16 cellular contexts compared by ENCODE assay signal in the genomic region with DNA sequence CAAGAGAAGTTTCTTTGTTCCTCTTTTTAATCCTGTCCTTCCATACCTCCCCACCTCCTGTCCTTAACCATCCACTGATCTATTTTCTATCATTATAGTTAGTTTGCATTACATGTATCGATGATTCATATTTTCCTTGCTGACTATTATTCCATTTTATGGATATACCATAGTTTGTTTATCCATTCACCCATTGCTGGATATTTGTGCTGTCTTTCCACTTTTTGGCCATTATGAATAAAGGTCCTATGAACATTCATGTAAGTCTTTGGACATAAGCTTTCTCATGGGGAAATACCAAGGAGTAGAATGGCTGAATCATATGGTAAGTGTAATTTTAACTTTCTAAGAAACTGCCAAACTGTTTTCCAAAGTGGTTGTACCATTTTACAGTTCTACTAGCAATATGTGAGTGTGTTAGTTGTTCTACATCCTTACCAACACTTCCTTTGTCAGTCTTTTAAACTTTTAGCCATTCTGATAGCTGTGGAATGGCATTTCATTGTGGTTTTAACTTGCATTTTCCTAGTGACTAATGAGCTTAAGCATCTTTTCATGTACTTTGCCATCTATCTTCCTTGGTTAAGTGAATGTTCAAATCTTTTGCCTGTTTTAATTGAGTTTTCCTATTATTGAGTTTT. TPM values are rescaled to one million over a fixed set of nuclear protein-coding genes. Genes with fewer than 3 reads are reported as not detected.
DNase-seq lines count a peak whose midpoint lies in the region; ATAC-seq and TF ChIP-seq lines count a peak whose summit lies in the region.
"Had no signal": no experiment of that assay in that cellular context is flagged by ENCODE, and none has a peak within 500 bp of the region (broad histone marks: within the 10 kb centered on the region; RNA-seq: fewer than 3 reads in every experiment).

No MANE protein-coding gene starts in this region.

- no peak for ATAC-seq in GM21367 (IDR thresholded peaks at IDR 0.05; ENCODE audit: unreplicated experiment)
- ATAC-seq in HG02610 (IDR thresholded peaks at IDR 0.05; ENCODE audit: unreplicated experiment): no peak
- ATAC-seq: GM23338, heart left ventricle had no signal

- peaks cover 9% of the 10 kb centered on the region for H3K36me3 Mint-ChIP-seq in activated naive CD4-positive, alpha-beta T cell treated with anti-CD3 and anti-CD28 coated beads, Interleukin-2, amount 50 U/mL, for 24 hours
- H3K36me3 Mint-ChIP-seq in stimulated activated naive CD8-positive, alpha-beta T cell treated with anti-CD3 and anti-CD28 coated beads, Interleukin-15, Interleukin-2, amounts not matched to agents 100 ng/mL and 50 ng/mL, for 24 hours (ENCODE audit: low read depth): peaks cover 16% of the 10 kb centered on the region

- no peaks in the 10 kb centered on the region for H3K36me3 ChIP-seq in transverse colon
- H3K36me3 ChIP-seq: breast epithelium, heart left ventricle had no signal

- no peak for TF ChIP-seq EP300 in transverse colon (IDR thresholded peaks at IDR 0.05; ENCODE audit: low read depth)

- 96 to 100% methylated on average over 1 of the region's 1 CpG for WGBS in transverse colon (ENCODE audit: low coverage in 1 of 2), 2 donors

- H3K4me3 Mint-ChIP-seq in activated naive CD4-positive, alpha-beta T cell treated with anti-CD3 and anti-CD28 coated beads, Interleukin-2, amount 50 U/mL, for 24 hours: no peak overlapping the region
- H3K4me3 Mint-ChIP-seq in stimulated activated naive CD8-positive, alpha-beta T cell treated with anti-CD3 and anti-CD28 coated beads, Interleukin-15, Interleukin-2, amounts not matched to agents 100 ng/mL and 50 ng/mL, for 24 hours: no peak overlapping the region
- H3K4me3 Mint-ChIP-seq: GM23338 had no signal

- H3K27ac Mint-ChIP-seq in activated naive CD4-positive, alpha-beta T cell treated with anti-CD3 and anti-CD28 coated beads, Interleukin-2, amount 50 U/mL, for 24 hours: peak overlapping the region; percentile 30
- H3K27ac Mint-ChIP-seq in stimulated activated naive CD8-positive, alpha-beta T cell treated with anti-CD3 and anti-CD28 coated beads, Interleukin-15, Interleukin-2, amounts not matched to agents 100 ng/mL and 50 ng/mL, for 24 hours: peak overlapping the region; percentile 16
- H3K27ac Mint-ChIP-seq: GM23338 had no signal

- no peaks in the 10 kb centered on the region for H3K9me3 ChIP-seq in transverse colon

- no peak for TF ChIP-seq CTCF in fibroblast of villous mesenchyme (IDR thresholded peaks at IDR 0.05; ENCODE audit: insufficient read depth, low read depth, low read length)
- TF ChIP-seq CTCF in transverse colon (IDR thresholded peaks at IDR 0.05): no peak

- no peaks in the 10 kb centered on the region for H3K27me3 ChIP-seq in transverse colon
- H3K27me3 ChIP-seq: breast epithelium, heart left ventricle had no signal

- peaks cover 18% of the 10 kb centered on the region for H3K4me1 Mint-ChIP-seq in activated naive CD4-positive, alpha-beta T cell treated with anti-CD3 and anti-CD28 coated beads, Interleukin-2, amount 50 U/mL, for 24 hours
- H3K4me1 Mint-ChIP-seq in stimulated activated naive CD8-positive, alpha-beta T cell treated with anti-CD3 and anti-CD28 coated beads, Interleukin-15, Interleukin-2, amounts not matched to agents 100 ng/mL and 50 ng/mL, for 24 hours (ENCODE audit: low read depth): peaks cover 18% of the 10 kb centered on the region

- H3K9me3 Mint-ChIP-seq in activated naive CD4-positive, alpha-beta T cell treated with anti-CD3 and anti-CD28 coated beads, Interleukin-2, amount 50 U/mL, for 24 hours: no peaks in the 10 kb centered on the region
- H3K9me3 Mint-ChIP-seq in stimulated activated naive CD8-positive, alpha-beta T cell treated with anti-CD3 and anti-CD28 coated beads, Interleukin-15, Interleukin-2, amounts not matched to agents 100 ng/mL and 50 ng/mL, for 24 hours: peaks cover 7% of the 10 kb centered on the region

- in situ Hi-C loops in transverse colon (cut with MboI; ENCODE audit: low pct_ligation_motif_present in 1 of 4, low pct_unique_long_range_greater_than_20kb in 1 of 4, low sequenced_read_pairs in 3 of 4): no loop called here

- no peak overlapping the region for H3K27ac ChIP-seq in transverse colon
- H3K27ac ChIP-seq: breast epithelium, heart left ventricle had no signal

- no peaks in the 10 kb centered on the region for H3K27me3 Mint-ChIP-seq in activated naive CD4-positive, alpha-beta T cell treated with anti-CD3 and anti-CD28 coated beads, Interleukin-2, amount 50 U/mL, for 24 hours
- H3K27me3 Mint-ChIP-seq in stimulated activated naive CD8-positive, alpha-beta T cell treated with anti-CD3 and anti-CD28 coated beads, Interleukin-15, Interleukin-2, amounts not matched to agents 100 ng/mL and 50 ng/mL, for 24 hours: no peaks in the 10 kb centered on the region

- peaks cover 0 to 13% (median 0%) of the 10 kb centered on the region in 4 donors for H3K4me1 ChIP-seq in transverse colon
- H3K4me1 ChIP-seq: breast epithelium had no signal

- H3K4me3 ChIP-seq in fibroblast of villous mesenchyme (ENCODE audit: low read depth, low read length) (no peak overlapping the region), transverse colon (no peak overlapping the region)
- H3K4me3 ChIP-seq: breast epithelium, GM23338, heart left ventricle had no signal

- DNase-seq in activated naive CD4-positive, alpha-beta T cell treated with anti-CD3 and anti-CD28 coated beads, Interleukin-2, amount 50 U/mL, for 16 hours: no peak
- peak; percentile 76 for DNase-seq in RPMI7951 (ENCODE audit: low read depth)
- DNase-seq in fibroblast of villous mesenchyme (ENCODE audit: low read depth): peak; percentile 46
- no peak for DNase-seq in transverse colon
- DNase-seq: activated gamma-delta T cell; effector memory CD4-positive, alpha-beta T cell; heart left ventricle; Kasumi-1; NCI-H1694; stimulated activated CD4-positive, alpha-beta T cell treated with anti-CD3 and anti-CD28 coated beads, Interleukin-2, amount 100 ng/mL, for 48 hours had no signal

- TF ChIP-seq POLR2A in transverse colon (IDR thresholded peaks at IDR 0.05): no peak

- intact Hi-C loops in transverse colon (cut with DNase I; ENCODE audit: low total_unique reads): no loop called here

RNA-seq across cellular contexts. Expression of a gene that starts 11.7 kb away (rescaled TPM):
- 65.1 and 75.0 TPM in 2 replicates for total RNA-seq in RPMI7951 (2014; rRNA removed; shearing (Covaris generic))
- 85.7 and 117 TPM in 2 replicates for total RNA-seq in fibroblast of villous mesenchyme
- total RNA-seq in transverse colon: 10 to 100 TPM; 21.9 to 47.2 (median 33.3) TPM

RNA-seq across cellular contexts. Expression of a gene that starts 12.5 kb away (rescaled TPM):
- 203 and 212 TPM in 2 replicates for total RNA-seq in RPMI7951 (2014; rRNA removed; shearing (Covaris generic))
- 140 and 141 TPM in 2 replicates for total RNA-seq in fibroblast of villous mesenchyme
- 100 to 1,000 TPM in 2 of 4 donors, 10 to 100 TPM in 2; 55.7 to 116 (median 82.7) TPM for total RNA-seq in transverse colon

Comparison
In these comparisons a context has a peak if more than half of its experiments do, and no peak if none do; other contexts are left out.
1. DNase-seq: peak in RPMI7951 (single experiment) and fibroblast of villous mesenchyme (single experiment); none in activated naive CD4-positive, alpha-beta T cell treated with anti-CD3 and anti-CD28 coated beads, Interleukin-2, amount 50 U/mL, for 16 hours (single experiment) and transverse colon (single experiment).